In genomic region chr4:153249199-153250154, GRCh38 we compare ENCODE assay signal across 8 cellular contexts. TPM values are rescaled to one million over a fixed set of nuclear protein-coding genes. Genes with fewer than 3 reads are reported as not detected.
DNase-seq lines count a peak whose midpoint lies in the region; TF ChIP-seq lines count a peak whose summit lies in the region.

No MANE protein-coding gene starts in this region.

- no peak overlapping the region for H2BK12ac ChIP-seq in neuronal stem cell (ENCODE audit: low read length)

- no peaks in the 10 kb centered on the region for H3K27me3 ChIP-seq in DOHH2 (ENCODE audit: control insufficient read depth, low read length)
- no peaks in the 10 kb centered on the region for H3K27me3 ChIP-seq in GM23248 (replicated peaks; ENCODE audit: insufficient read depth)
- H3K27me3 ChIP-seq in SJCRH30: no peaks in the 10 kb centered on the region
- no peaks in the 10 kb centered on the region for H3K27me3 ChIP-seq in neuronal stem cell (ENCODE audit: control insufficient read depth in 3 of 3, insufficient read depth in 3 of 3, low read depth in 1 of 3, low read length in 3 of 3)

- H2AFZ ChIP-seq in GM23248 (peak overlapping the region; percentile 91), neuronal stem cell (ENCODE audit: low read length) (peak overlapping the region; percentile 80)

- no peak overlapping the region for H3K14ac ChIP-seq in neuronal stem cell (ENCODE audit: low read length)

- H3K79me2 ChIP-seq in DOHH2 (ENCODE audit: control insufficient read depth, low read length): no peaks in the 10 kb centered on the region
- no peaks in the 10 kb centered on the region; the same call in 1 of the 2 replicates for H3K79me2 ChIP-seq in GM23248 (ENCODE audit: insufficient read depth)

- no peaks in the 10 kb centered on the region for H4K20me1 ChIP-seq in DOHH2 (ENCODE audit: control insufficient read depth, insufficient read depth, low read depth, low read length)
- no peaks in the 10 kb centered on the region for H4K20me1 ChIP-seq in GM23248 (ENCODE audit: insufficient read depth)

- H3K23ac ChIP-seq in neuronal stem cell (ENCODE audit: low read depth, low read length, poor library complexity): no peak overlapping the region

- H3K4me1 ChIP-seq in DOHH2 (ENCODE audit: control insufficient read depth, low read length): peaks cover 29% of the 10 kb centered on the region
- peaks cover 8% of the 10 kb centered on the region; the same call in 1 of the 2 replicates for H3K4me1 ChIP-seq in GM23248 (ENCODE audit: insufficient read depth)
- no peaks in the 10 kb centered on the region for H3K4me1 ChIP-seq in SJCRH30
- peaks cover 17 to 21% of the 10 kb centered on the region in 2 donors for H3K4me1 ChIP-seq in neuronal stem cell (ENCODE audit: control insufficient read depth in 2 of 2, insufficient read depth in 1 of 2, low read depth in 1 of 2, low read length in 2 of 2)

- no peak overlapping the region for H2BK15ac ChIP-seq in neuronal stem cell (ENCODE audit: low read length)

- no peak overlapping the region for H4K8ac ChIP-seq in neuronal stem cell (ENCODE audit: low read depth, low read length)

- H3K27ac ChIP-seq in DOHH2 (ENCODE audit: low read depth, low read length) (no peak overlapping the region), GM23248 (peak overlapping the region; percentile 67), KOPT-K1 (ENCODE audit: low read depth, low read length, poor library complexity, severe bottlenecking) (peak overlapping the region; percentile 63), SJCRH30 (peak overlapping the region; percentile 69), neuronal stem cell (replicated peaks; ENCODE audit: low read length) (peak overlapping the region; percentile 91), substantia nigra (ENCODE audit: low read depth, low read length, poor library complexity, severe bottlenecking) (peak overlapping the region; percentile 87)

- H3K9me3 ChIP-seq in DOHH2 (ENCODE audit: control insufficient read depth, insufficient read depth, low read length) (no peaks in the 10 kb centered on the region), GM23248 (ENCODE audit: low read depth) (no peaks in the 10 kb centered on the region), KOPT-K1 (ENCODE audit: insufficient read depth, low read length, poor library complexity, severe bottlenecking) (no peaks in the 10 kb centered on the region), SJCRH30 (replicated peaks) (no peaks in the 10 kb centered on the region), neuronal stem cell (replicated peaks in 1 of 2; ENCODE audit: control insufficient read depth in 2 of 2, insufficient read depth in 1 of 2, low read depth in 1 of 2, low read length in 2 of 2) (no peaks in the 10 kb centered on the region)

- TF ChIP-seq CTCF in DOHH2 (IDR thresholded peaks at IDR 0.05; ENCODE audit: low read depth, low read length, poor library complexity, severe bottlenecking): peak; percentile 0

- 6 to 9% methylated on average over 44 of the region's 44 CpGs for WGBS in GM23248 (ENCODE audit: low coverage in 1 of 2, low lambda C conversion rate in 2 of 2, missing lambda C conversion rate in 2 of 2), 2 experiments
- no CpG with 5 or more reads among the region's 44 CpGs for WGBS in neuronal stem cell (ENCODE audit: extremely low coverage in 2 of 2, insufficient read length in 2 of 2, insufficient replicate concordance in 1 of 2), 2 donors

- in situ Hi-C loops in GM23248 (cut with MboI): no loop called here

- H3K4me3 ChIP-seq in DOHH2 (ENCODE audit: low read length): peak overlapping the region; percentile 67
- H3K4me3 ChIP-seq in GM23248: peak overlapping the region; percentile 86
- peak overlapping the region; percentile 63 for H3K4me3 ChIP-seq in SJCRH30
- H3K4me3 ChIP-seq in neuronal stem cell (ENCODE audit: low read length in 2 of 2): peak overlapping the region; percentile 51 to 72

- H3K79me1 ChIP-seq in neuronal stem cell (ENCODE audit: low read depth, low read length): peaks cover 3% of the 10 kb centered on the region

- DNase-seq in GM23248: peak; percentile 89
- DNase-seq in SJCRH30: peak; percentile 80 to 88
- DNase-seq in activated naive CD4-positive, alpha-beta T cell (lab: John Stamatoyannopoulos, UW): peak; percentile 26 to 79 (median 56)
- peak; percentile 86 for DNase-seq in foreskin melanocyte
- peak; percentile 86 for DNase-seq in neuronal stem cell (ENCODE audit: low spot score)
- peak in 46 of 49 donors; percentile 5 to 83 (median 38) for DNase-seq in substantia nigra (lab: John Stamatoyannopoulos, UW)

- H3K9ac ChIP-seq in GM23248: peak overlapping the region; percentile 81
- H3K9ac ChIP-seq in neuronal stem cell (ENCODE audit: low read depth, low read length, poor library complexity): peak overlapping the region; percentile 46

- H3K4me2 ChIP-seq in DOHH2 (ENCODE audit: low read length) (peak overlapping the region; percentile 73), GM23248 (ENCODE audit: unreplicated experiment) (peak overlapping the region; percentile 91), neuronal stem cell (ENCODE audit: insufficient read depth, low read length, poor library complexity, severe bottlenecking) (peak overlapping the region; percentile 70)

- no peaks in the 10 kb centered on the region for H3K36me3 ChIP-seq in DOHH2 (ENCODE audit: control insufficient read depth, low read length)
- H3K36me3 ChIP-seq in GM23248 (ENCODE audit: low read depth): no peaks in the 10 kb centered on the region
- no peaks in the 10 kb centered on the region for H3K36me3 ChIP-seq in KOPT-K1 (ENCODE audit: insufficient read depth, low read length)
- H3K36me3 ChIP-seq in SJCRH30: no peaks in the 10 kb centered on the region
- H3K36me3 ChIP-seq in neuronal stem cell (replicated peaks in 1 of 2; ENCODE audit: control insufficient read depth in 2 of 2, insufficient read depth in 2 of 2, low read length in 2 of 2): peaks cover 0 to 59% of the 10 kb centered on the region in 2 donors

- no peak overlapping the region for H4K91ac ChIP-seq in neuronal stem cell (ENCODE audit: low read depth, low read length, poor library complexity)

- H2BK120ac ChIP-seq in neuronal stem cell (ENCODE audit: low read depth, low read length): no peak overlapping the region

- no peaks in the 10 kb centered on the region for H3K9me2 ChIP-seq in DOHH2 (replicated peaks; ENCODE audit: control insufficient read depth, low read length)
- H3K9me2 ChIP-seq in GM23248 (ENCODE audit: insufficient read depth): no peaks in the 10 kb centered on the region

- peak overlapping the region; percentile 56 for H2BK5ac ChIP-seq in neuronal stem cell (ENCODE audit: low read length)

- H3K4ac ChIP-seq in neuronal stem cell (ENCODE audit: low read length): no peak overlapping the region

- H3K18ac ChIP-seq in neuronal stem cell (ENCODE audit: low read length): peak overlapping the region; percentile 86

- H3F3A ChIP-seq in DOHH2 (ENCODE audit: control insufficient read depth, insufficient read depth) (no peaks in the 10 kb centered on the region), GM23248 (ENCODE audit: insufficient read depth) (no peaks in the 10 kb centered on the region)

- no peak overlapping the region for H2AK5ac ChIP-seq in neuronal stem cell (ENCODE audit: low read depth, low read length)

RNA-seq across cellular contexts. Expression of gene TRIM2, which starts 45.2 kb away (rescaled TPM):
- 26.4 and 32.4 TPM in 2 replicates for total RNA-seq in GM23248 (2014; rRNA removed; shearing (Covaris generic))
- 10.7 and 12.3 TPM in 2 replicates for polyA plus RNA-seq in GM23248 (2016; fragmentation: Nextera tagmentation; extraction: Ambion mirVana)
- 26.0 and 30.8 TPM in 2 replicates for total RNA-seq in SJCRH30 (2014; rRNA removed; shearing (Covaris generic))
- 33.1 TPM for polyA plus RNA-seq in neuronal stem cell (2013, experiment 1 of 2)
- polyA plus RNA-seq in neuronal stem cell (2013, experiment 2 of 2): 34.5 TPM

Comparison
In these comparisons a context has a peak if more than half of its experiments do, and no peak if none do; other contexts are left out.
1. DNase-seq: peak in every context shown above with its lines; median percentile 89 in GM23248; 86 in foreskin melanocyte; 86 in neuronal stem cell; 84 in SJCRH30; 56 in activated naive CD4-positive, alpha-beta T cell; 38 in substantia nigra.